ENCODE assay signal across 8 cellular contexts in genomic region chr19:16075430-16076153, GRCh38. TPM values are rescaled to one million over a fixed set of nuclear protein-coding genes. Genes with fewer than 3 reads are reported as not detected.
DNase-seq lines count a peak whose midpoint lies in the region; ATAC-seq and TF ChIP-seq lines count a peak whose summit lies in the region.

No MANE protein-coding gene starts in this region.

- no peak for TF ChIP-seq RAD21 in IMR-90 (IDR thresholded peaks at IDR 0.05; ENCODE audit: low read length)

- WGBS in IMR-90 (ENCODE audit: extremely low coverage in 2 of 2, insufficient read length in 1 of 2), 2 experiments = 90% methylated on average over 2 of the region's 21 CpGs; no CpG with 5 or more reads in 1 of the 2 experiments

- TSS peak; percentile 80 for BruUV-seq in IMR-90 (replicated peaks; lab: Mats Ljungman, UMichigan)

- no peak for DNase-seq in AG10803 (ENCODE audit: low read depth)
- no peak for DNase-seq in IMR-90
- DNase-seq in central memory CD8-positive, alpha-beta T cell (ENCODE audit: low spot score in 2 of 2) = no peak
- DNase-seq in Ammon's horn (ENCODE audit: low spot score) = no peak
- no peak for DNase-seq in NCI-H1694 treated with DMSO at 0.1 percent for 48 hours (lab: John Stamatoyannopoulos, UW)
- DNase-seq in NCI-H1417 (lab: John Stamatoyannopoulos, UW) = no peak
- DNase-seq in NCI-H526 treated with DMSO at 0.1 percent for 48 hours (lab: John Stamatoyannopoulos, UW) = no peak

- H3K79me1 ChIP-seq in IMR-90 (ENCODE audit: low read depth in 1 of 2, low read length in 2 of 2) = peaks cover 12 to 53% of the 10 kb centered on the region in 2 experiments

- H3K4me3 ChIP-seq in AG10803 (ENCODE audit: low read length) (peak overlapping the region; percentile 72), IMR-90 (ENCODE audit: insufficient read depth, low read depth, low read length) (peak overlapping the region; percentile 77), muscle layer of duodenum (ENCODE audit: low read depth in 1 of 2, low read length in 2 of 2) (peak overlapping the region; percentile 57 to 81)

- peak overlapping the region; percentile 44; the same call in 1 of the 2 replicates for H2BK20ac ChIP-seq in IMR-90 (ENCODE audit: low read depth, low read length)

- H4K5ac ChIP-seq in IMR-90 (ENCODE audit: low read depth, low read length) = peak overlapping the region; percentile 94

- peak overlapping the region; percentile 97 for H2AK5ac ChIP-seq in IMR-90 (ENCODE audit: low read depth, low read length)

- H3K14ac ChIP-seq in IMR-90 (replicated peaks; ENCODE audit: low read depth, low read length) = peak overlapping the region; percentile 98

- no peaks in the 10 kb centered on the region for H3K9me3 Mint-ChIP-seq in central memory CD8-positive, alpha-beta T cell

- peaks cover 20% of the 10 kb centered on the region for H4K20me1 ChIP-seq in IMR-90 (ENCODE audit: insufficient read depth, low read length)

- peak overlapping the region; percentile 92 for H2AK9ac ChIP-seq in IMR-90 (replicated peaks; ENCODE audit: low read depth, low read length, poor library complexity)

- in situ Hi-C loops in IMR-90 (cut with MboI; ENCODE audit: low sequenced_read_pairs) = no loop called here

- H3K27ac Mint-ChIP-seq in central memory CD8-positive, alpha-beta T cell (ENCODE audit: low read depth) = peak overlapping the region; percentile 85

- peak overlapping the region; percentile 91 for H4K8ac ChIP-seq in IMR-90 (ENCODE audit: low read depth in 2 of 2, low read length in 2 of 2)

- POLR2A ChIA-PET in IMR-90 (lab: Charles Lee; ENCODE audit: unreplicated experiment) = interaction anchor here (0.6 to 1.6 kb wide), 7 partner anchors 8 to 345 kb away, joined by 3 to 9 read pairs (median 5); partner anchors contain the start of gene FAM32A

- peaks cover 3% of the 10 kb centered on the region; the same call in 1 of the 2 replicates for H3K9me1 ChIP-seq in IMR-90 (ENCODE audit: insufficient read depth, low read length)

- peaks cover 52% of the 10 kb centered on the region for H3K4me1 Mint-ChIP-seq in central memory CD8-positive, alpha-beta T cell

- peak overlapping the region; percentile 97 for H3K27ac ChIP-seq in IMR-90 (ENCODE audit: insufficient read depth, low read length)
- H3K27ac ChIP-seq in muscle layer of duodenum (ENCODE audit: low read length) = peak overlapping the region; percentile 89

- no peaks in the 10 kb centered on the region for H3K27me3 Mint-ChIP-seq in central memory CD8-positive, alpha-beta T cell

- peak overlapping the region; percentile 85 for H2AFZ ChIP-seq in IMR-90 (replicated peaks; ENCODE audit: low read length, poor library complexity)

- H3K4me1 ChIP-seq in IMR-90 (ENCODE audit: control insufficient read depth, insufficient read depth, low read length) = peaks cover 13% of the 10 kb centered on the region
- H3K4me1 ChIP-seq in muscle layer of duodenum (ENCODE audit: control insufficient read depth in 1 of 2, insufficient read depth in 2 of 2, low read length in 2 of 2) = peaks cover 18 to 39% of the 10 kb centered on the region in 2 donors

- peak overlapping the region; percentile 78 for H3K4me3 Mint-ChIP-seq in central memory CD8-positive, alpha-beta T cell

- H3K4me2 ChIP-seq in IMR-90 (ENCODE audit: low read depth, low read length) = peak overlapping the region; percentile 93

- peak overlapping the region; percentile 88 for H2BK120ac ChIP-seq in IMR-90 (ENCODE audit: low read depth, low read length)

- H3K9me3 ChIP-seq in IMR-90 (ENCODE audit: control insufficient read depth, insufficient read depth, low read length) (no peaks in the 10 kb centered on the region), muscle layer of duodenum (ENCODE audit: control insufficient read depth in 1 of 2, low read length in 2 of 2) (no peaks in the 10 kb centered on the region)

- peak overlapping the region; percentile 97 for H3K4ac ChIP-seq in IMR-90 (ENCODE audit: low read depth, low read length)

- H3K23ac ChIP-seq in IMR-90 (ENCODE audit: low read depth, low read length) = peak overlapping the region; percentile 86

- peak overlapping the region; percentile 95 for H3K9ac ChIP-seq in IMR-90 (ENCODE audit: low read depth, low read length)

- peak overlapping the region; percentile 41; the same call in 1 of the 3 replicates for H2BK15ac ChIP-seq in IMR-90 (ENCODE audit: low read depth, low read length)

- ATAC-seq in IMR-90 (ENCODE audit: low read depth) = no peak; the same call in 1 of the 2 replicates
- no peak for ATAC-seq in central memory CD8-positive, alpha-beta T cell (replicated peaks; ENCODE audit: extremely low read depth, poor library complexity, severe bottlenecking)

- peak overlapping the region; percentile 75 for H3K56ac ChIP-seq in IMR-90 (ENCODE audit: extremely low read depth, insufficient read depth, low read length)

- H3K18ac ChIP-seq in IMR-90 (ENCODE audit: low read depth, low read length) = peak overlapping the region; percentile 96

- TF ChIP-seq CTCF in AG10803 (conservative IDR thresholded peaks at IDR 0.05; ENCODE audit: low read length) = no peak
- no peak for TF ChIP-seq CTCF in IMR-90 (conservative IDR thresholded peaks at IDR 0.05; ENCODE audit: low read depth, low read length)

- H4K91ac ChIP-seq in IMR-90 (ENCODE audit: insufficient read depth, low read depth, low read length) = peak overlapping the region; percentile 94

- H3K36me3 Mint-ChIP-seq in central memory CD8-positive, alpha-beta T cell (ENCODE audit: insufficient read depth) = peaks cover 19% of the 10 kb centered on the region

- no peak for TF ChIP-seq POLR2A in IMR-90 (IDR thresholded peaks at IDR 0.05; ENCODE audit: low read depth, low read length)

- H3K27me3 ChIP-seq in IMR-90 (ENCODE audit: control insufficient read depth, insufficient read depth, low read length) = no peaks in the 10 kb centered on the region
- H3K27me3 ChIP-seq in muscle layer of duodenum (ENCODE audit: low read depth, low read length) = no peaks in the 10 kb centered on the region

- intact Hi-C loops in IMR-90 (cut with micrococcal nuclease) = loop anchor here (5.0 kb wide), 2 partner anchors 33 to 122 kb away; partner anchors contain the start of gene AP1M1

- peaks cover 21% of the 10 kb centered on the region for H3K36me3 ChIP-seq in IMR-90 (ENCODE audit: control insufficient read depth, insufficient read depth, low read length)
- peaks cover 0 to 17% of the 10 kb centered on the region in 2 donors for H3K36me3 ChIP-seq in muscle layer of duodenum (ENCODE audit: control insufficient read depth in 1 of 2, insufficient read depth in 2 of 2, low read length in 2 of 2)

- H2BK5ac ChIP-seq in IMR-90 (ENCODE audit: low read depth, low read length, poor library complexity, severe bottlenecking) = peak overlapping the region; percentile 92

- dilution Hi-C loops in IMR-90 (cut with HindIII; ENCODE audit: low sequenced_read_pairs, unreplicated experiment) = no loop called here

- CTCF ChIA-PET in IMR-90 (lab: Yijun Ruan, JAX) = no interaction called here

TF ChIP-seq in IMR-90, 13 proteins besides CTCF, POLR2A, EP300 and RAD21:
- no peak for TF ChIP-seq ELK1 (IDR thresholded peaks at IDR 0.05; ENCODE audit: borderline replicate concordance, low read depth, low read length)
- TF ChIP-seq SMC3 (IDR thresholded peaks at IDR 0.05; ENCODE audit: low read depth, low read length) = no peak
- TF ChIP-seq CEBPB (IDR thresholded peaks at IDR 0.05; ENCODE audit: low read depth, low read length) = peak; percentile 58

RNA-seq across cellular contexts. Expression of gene TPM4, which starts 0.7 kb away (rescaled TPM):
- 1,075 and 1,562 TPM in 2 replicates for total RNA-seq in IMR-90 (2012; rRNA removed)
- polyA plus RNA-seq in IMR-90 (2012; rRNA removed) = 1,160 and 1,218 TPM in 2 replicates
- 1,916 and 2,081 TPM in 2 replicates for polyA plus RNA-seq in IMR-90 (2012; cell fraction: cytosol; rRNA removed)
- 535 and 1,052 TPM in 2 replicates for polyA plus RNA-seq in IMR-90 (2012; cell fraction: nucleus; rRNA removed; ENCODE audit: low replicate concordance)

RNA-seq across cellular contexts. Expression of gene RAB8A, which starts 36.1 kb away (rescaled TPM):
- 135 and 158 TPM in 2 replicates for total RNA-seq in IMR-90 (2012; rRNA removed)
- 61.8 and 64.5 TPM in 2 replicates for polyA plus RNA-seq in IMR-90 (2012; rRNA removed)
- 33.9 and 47.1 TPM in 2 replicates for polyA plus RNA-seq in IMR-90 (2012; cell fraction: cytosol; rRNA removed)
- 24.8 and 40.7 TPM in 2 replicates for polyA plus RNA-seq in IMR-90 (2012; cell fraction: nucleus; rRNA removed; ENCODE audit: low replicate concordance)
